Comparison of ENCODE assay signal across 1 cellular context in the genomic region with DNA sequence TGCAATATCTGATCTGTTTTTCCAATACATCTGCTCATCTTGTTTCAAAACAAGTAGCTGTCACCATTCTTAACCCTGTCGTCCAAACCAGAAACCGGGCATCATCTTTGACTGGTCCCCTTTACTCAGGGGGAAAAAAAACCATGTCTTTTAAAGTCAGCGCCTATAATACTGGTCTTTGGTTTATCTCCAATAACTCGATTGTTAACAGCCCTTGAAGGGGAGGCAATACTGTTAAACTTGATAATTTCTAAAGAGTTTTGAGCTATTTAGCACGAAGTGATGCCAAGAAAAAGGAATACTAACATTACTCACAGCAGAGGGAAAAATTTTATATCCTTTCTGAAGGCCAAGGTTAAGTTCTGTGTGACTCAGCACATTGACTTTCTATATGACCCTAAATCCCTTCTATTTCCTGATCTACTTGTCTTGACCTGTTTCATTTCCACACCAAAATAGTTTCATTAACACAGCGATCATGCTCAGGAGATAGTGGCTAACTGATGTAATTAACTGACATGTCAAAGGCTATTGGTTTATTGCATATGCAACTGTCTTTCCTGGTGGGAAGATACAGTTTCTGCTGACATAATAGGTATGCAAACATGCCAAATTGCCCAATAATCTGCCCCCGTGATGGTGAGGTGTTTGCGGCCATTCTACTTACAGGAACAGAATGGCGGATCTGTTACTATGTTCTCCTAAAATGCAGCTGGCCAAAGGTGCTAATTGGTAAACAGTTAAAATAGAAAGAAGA.
TF ChIP-seq lines count a peak whose summit lies in the region.

No MANE protein-coding gene starts in this region.

TF ChIP-seq in K562, 482 proteins besides CTCF, POLR2A, EP300 and RAD21 (continues in another document):
- TF ChIP-seq ZBTB9 (CRISPR knock-in tag; IDR thresholded peaks at IDR 0.05) (no peak), POLR2AphosphoS5 (IDR thresholded peaks at IDR 0.05; ENCODE audit: control insufficient read depth, insufficient read depth, low read depth, low read length) (no peak), POLR2H (tag; IDR thresholded peaks at IDR 0.05; ENCODE audit: low read depth) (peak; percentile 78), SMAD2 (IDR thresholded peaks at IDR 0.05; ENCODE audit: low read depth, low read length) (no peak), NCOA6 (IDR thresholded peaks at IDR 0.05) (no peak), ZNF592 (IDR thresholded peaks at IDR 0.05) (peak; percentile 90), TRIM24 (IDR thresholded peaks at IDR 0.05) (peak; percentile 55 to 85; a peak in 2 of 4 replicates), NCOR1 (IDR thresholded peaks at IDR 0.05) (peak; percentile 39; the same call in 1 of the 2 replicates), SOX6 (IDR thresholded peaks at IDR 0.05) (peak; percentile 67; the same call in 1 of the 2 replicates), ILF3 (IDR thresholded peaks at IDR 0.05; ENCODE audit: borderline replicate concordance) (no peak), MYC (IDR thresholded peaks at IDR 0.05; ENCODE audit: low read depth, low read length) (peak; percentile 50; the same call in 1 of the 2 replicates), MYC (CRISPR knock-in tag; IDR thresholded peaks at IDR 0.05; ENCODE audit: borderline replicate concordance, low read depth) (no peak), ATF1 (CRISPR knock-in tag; IDR thresholded peaks at IDR 0.05) (no peak), ATF1 (tag; IDR thresholded peaks at IDR 0.05) (peak; percentile 65), NCOA1 (IDR thresholded peaks at IDR 0.05; ENCODE audit: low read depth) (peak; percentile 66; the same call in 1 of the 2 replicates), CEBPB (tag; IDR thresholded peaks at IDR 0.05) (peak; percentile 98), MECOM (CRISPR knock-in tag; IDR thresholded peaks at IDR 0.05) (peak; percentile 55; the same call in 1 of the 2 replicates), HINFP (tag; conservative IDR thresholded peaks at IDR 0.05; ENCODE audit: low read depth) (no peak), ZNF766 (CRISPR knock-in tag; conservative IDR thresholded peaks at IDR 0.05) (peak; percentile 81), BRD9 (IDR thresholded peaks at IDR 0.05; ENCODE audit: low read depth, partially characterized antibody) (peak; percentile 31), DACH1 (IDR thresholded peaks at IDR 0.05; ENCODE audit: partially characterized antibody) (peak; percentile 65), HEY1 (CRISPR knock-in tag; IDR thresholded peaks at IDR 0.05; ENCODE audit: borderline replicate concordance) (no peak), ZEB2 (IDR thresholded peaks at IDR 0.05) (peak; percentile 36; the same call in 1 of the 2 replicates), RREB1 (CRISPR knock-in tag; IDR thresholded peaks at IDR 0.05) (no peak), NR2C2 (CRISPR knock-in tag; IDR thresholded peaks at IDR 0.05) (no peak), NR2C2 (tag; IDR thresholded peaks at IDR 0.05) (peak; percentile 87), HDAC8 (tag; IDR thresholded peaks at IDR 0.05) (peak; percentile 74), ATF3 (IDR thresholded peaks at IDR 0.05) (peak; percentile 91), ATF3 (CRISPR knock-in tag; conservative IDR thresholded peaks at IDR 0.05) (no peak), RCOR1 (IDR thresholded peaks at IDR 0.05; ENCODE audit: borderline replicate concordance in 1 of 2, low read depth in 2 of 2, low read length in 2 of 2) (peak in 1 of 2 experiments; percentile 35; a peak in 1 of 4 replicates), ZNF584 (CRISPR knock-in tag; IDR thresholded peaks at IDR 0.05; ENCODE audit: low read depth) (peak; percentile 57; the same call in 1 of the 2 replicates)
- TF ChIP-seq, protein P1, sequence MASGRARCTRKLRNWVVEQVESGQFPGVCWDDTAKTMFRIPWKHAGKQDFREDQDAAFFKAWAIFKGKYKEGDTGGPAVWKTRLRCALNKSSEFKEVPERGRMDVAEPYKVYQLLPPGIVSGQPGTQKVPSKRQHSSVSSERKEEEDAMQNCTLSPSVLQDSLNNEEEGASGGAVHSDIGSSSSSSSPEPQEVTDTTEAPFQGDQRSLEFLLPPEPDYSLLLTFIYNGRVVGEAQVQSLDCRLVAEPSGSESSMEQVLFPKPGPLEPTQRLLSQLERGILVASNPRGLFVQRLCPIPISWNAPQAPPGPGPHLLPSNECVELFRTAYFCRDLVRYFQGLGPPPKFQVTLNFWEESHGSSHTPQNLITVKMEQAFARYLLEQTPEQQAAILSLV (tag; IDR thresholded peaks at IDR 0.05) = peak; percentile 83
- TF ChIP-seq, protein P2, sequence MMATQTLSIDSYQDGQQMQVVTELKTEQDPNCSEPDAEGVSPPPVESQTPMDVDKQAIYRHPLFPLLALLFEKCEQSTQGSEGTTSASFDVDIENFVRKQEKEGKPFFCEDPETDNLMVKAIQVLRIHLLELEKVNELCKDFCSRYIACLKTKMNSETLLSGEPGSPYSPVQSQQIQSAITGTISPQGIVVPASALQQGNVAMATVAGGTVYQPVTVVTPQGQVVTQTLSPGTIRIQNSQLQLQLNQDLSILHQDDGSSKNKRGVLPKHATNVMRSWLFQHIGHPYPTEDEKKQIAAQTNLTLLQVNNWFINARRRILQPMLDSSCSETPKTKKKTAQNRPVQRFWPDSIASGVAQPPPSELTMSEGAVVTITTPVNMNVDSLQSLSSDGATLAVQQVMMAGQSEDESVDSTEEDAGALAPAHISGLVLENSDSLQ (IDR thresholded peaks at IDR 0.05) = peak; percentile 82
- TF ChIP-seq, protein P3, sequence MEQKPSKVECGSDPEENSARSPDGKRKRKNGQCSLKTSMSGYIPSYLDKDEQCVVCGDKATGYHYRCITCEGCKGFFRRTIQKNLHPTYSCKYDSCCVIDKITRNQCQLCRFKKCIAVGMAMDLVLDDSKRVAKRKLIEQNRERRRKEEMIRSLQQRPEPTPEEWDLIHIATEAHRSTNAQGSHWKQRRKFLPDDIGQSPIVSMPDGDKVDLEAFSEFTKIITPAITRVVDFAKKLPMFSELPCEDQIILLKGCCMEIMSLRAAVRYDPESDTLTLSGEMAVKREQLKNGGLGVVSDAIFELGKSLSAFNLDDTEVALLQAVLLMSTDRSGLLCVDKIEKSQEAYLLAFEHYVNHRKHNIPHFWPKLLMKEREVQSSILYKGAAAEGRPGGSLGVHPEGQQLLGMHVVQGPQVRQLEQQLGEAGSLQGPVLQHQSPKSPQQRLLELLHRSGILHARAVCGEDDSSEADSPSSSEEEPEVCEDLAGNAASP (IDR thresholded peaks at IDR 0.05) = peak; percentile 29; the same call in 1 of the 2 replicates
- TF ChIP-seq, protein P4, sequence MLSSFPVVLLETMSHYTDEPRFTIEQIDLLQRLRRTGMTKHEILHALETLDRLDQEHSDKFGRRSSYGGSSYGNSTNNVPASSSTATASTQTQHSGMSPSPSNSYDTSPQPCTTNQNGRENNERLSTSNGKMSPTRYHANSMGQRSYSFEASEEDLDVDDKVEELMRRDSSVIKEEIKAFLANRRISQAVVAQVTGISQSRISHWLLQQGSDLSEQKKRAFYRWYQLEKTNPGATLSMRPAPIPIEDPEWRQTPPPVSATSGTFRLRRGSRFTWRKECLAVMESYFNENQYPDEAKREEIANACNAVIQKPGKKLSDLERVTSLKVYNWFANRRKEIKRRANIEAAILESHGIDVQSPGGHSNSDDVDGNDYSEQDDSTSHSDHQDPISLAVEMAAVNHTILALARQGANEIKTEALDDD (IDR thresholded peaks at IDR 0.05) = peak; percentile 80
